12 cellular contexts compared by ENCODE assay signal in the genomic region with DNA sequence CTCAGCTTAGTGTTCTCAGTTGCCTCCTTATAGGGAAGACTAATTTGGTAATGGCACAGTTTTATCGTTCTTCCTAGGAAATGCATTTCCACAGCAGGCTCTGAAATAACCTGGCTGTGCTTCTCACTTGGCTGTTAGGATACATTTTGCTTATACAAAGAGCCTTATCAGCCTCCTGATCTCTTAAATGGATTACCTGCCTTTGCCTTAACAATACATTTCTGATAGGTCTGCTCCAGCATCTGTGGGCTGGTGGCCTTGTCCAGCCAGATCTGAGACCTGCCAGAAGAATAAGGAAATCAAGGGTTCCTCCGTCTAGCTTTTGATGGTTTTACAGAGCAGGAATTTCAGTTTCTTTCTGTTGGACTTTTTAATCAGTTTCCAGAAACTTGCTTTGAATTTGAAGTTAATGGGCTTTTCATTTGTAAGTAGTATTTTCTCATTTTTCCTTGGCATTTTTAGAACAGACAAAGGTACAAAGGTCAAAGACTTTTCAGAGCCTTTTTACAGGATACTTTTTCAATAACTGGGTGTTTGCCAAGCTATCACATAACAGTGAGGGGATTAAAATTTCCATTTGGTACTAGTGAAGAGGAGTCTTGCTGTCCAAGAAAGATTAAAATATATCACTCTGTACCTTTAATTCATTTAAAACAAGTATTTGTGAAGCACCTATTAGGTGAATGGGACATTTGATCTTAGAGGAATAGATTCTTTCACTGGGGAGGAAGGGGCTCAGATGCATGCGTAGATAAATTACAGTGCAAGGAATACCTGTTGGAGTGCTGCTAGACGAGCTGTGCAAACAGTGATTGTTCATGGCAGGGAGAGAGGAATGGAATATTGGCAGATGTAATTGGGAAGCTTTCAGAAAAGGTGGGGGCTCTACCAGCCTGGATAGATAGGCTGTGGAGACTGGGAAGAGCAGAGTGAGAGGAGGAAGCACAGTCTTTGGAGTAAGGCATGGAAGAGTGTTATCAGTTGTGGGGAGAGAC.
DNase-seq lines count a peak whose midpoint lies in the region; ATAC-seq lines count a peak whose summit lies in the region.
"Had no signal": no experiment of that assay in that cellular context is flagged by ENCODE, and none has a peak within 500 bp of the region (broad histone marks: within the 10 kb centered on the region; RNA-seq: fewer than 3 reads in every experiment).

No MANE protein-coding gene starts in this region.

- H3K79me1 ChIP-seq in mesendoderm (ENCODE audit: low read length) = peaks cover 18% of the 10 kb centered on the region

- peak overlapping the region; percentile 77 for H2AK5ac ChIP-seq in mesendoderm (ENCODE audit: low read length)

- H3K79me2 ChIP-seq in mesendoderm (ENCODE audit: control insufficient read depth, insufficient read depth, low read length) = peaks cover 29% of the 10 kb centered on the region

- H3K4me2 ChIP-seq in mesendoderm (ENCODE audit: low read length) = no peak overlapping the region

- peak; percentile 40 to 81 (median 40) for DNase-seq in NCI-H1417 (lab: John Stamatoyannopoulos, UW)
- DNase-seq in NCI-H1417 treated with DMSO at 0.1 percent for 48 hours (lab: John Stamatoyannopoulos, UW) = no peak
- DNase-seq in NCI-H1092 (lab: John Stamatoyannopoulos, UW) = peak; percentile 28
- DNase-seq in SHP77 (lab: John Stamatoyannopoulos, UW) = peak; percentile 28 to 30
- DNase-seq in mesendoderm = peak; percentile 70
- DNase-seq in OCI-M2 (lab: John Stamatoyannopoulos, UW; ENCODE audit: unreplicated experiment) = no peak
- DNase-seq: activated CD4-positive, alpha-beta T cell treated with anti-CD3 and anti-CD28 coated beads for 4 hours; activated T-cell treated with anti-CD3 and anti-CD28 coated beads, Interleukin-2, amount 50 U/mL, for 1 hour; tibial artery had no signal

- H4K5ac ChIP-seq in mesendoderm (ENCODE audit: low read length) = no peak overlapping the region

- no peak overlapping the region for H2BK5ac ChIP-seq in mesendoderm (ENCODE audit: low read length)

- no peak overlapping the region for H4K8ac ChIP-seq in mesendoderm (ENCODE audit: low read depth, low read length)

- no peaks in the 10 kb centered on the region for H3K36me3 ChIP-seq in mesendoderm (ENCODE audit: control insufficient read depth, insufficient read depth, low read length)
- H3K36me3 ChIP-seq: tibial artery had no signal

- H3K56ac ChIP-seq in mesendoderm (ENCODE audit: low read length) = no peak overlapping the region

- H3K9ac ChIP-seq in mesendoderm (ENCODE audit: low read length) = no peak overlapping the region
- H3K9ac ChIP-seq: parathyroid adenoma had no signal

- peaks cover 37% of the 10 kb centered on the region for H3K4me1 ChIP-seq in mesendoderm (ENCODE audit: control insufficient read depth, low read depth, low read length)
- H3K4me1 ChIP-seq: parathyroid adenoma had no signal

- no peak overlapping the region for H3K23ac ChIP-seq in mesendoderm (ENCODE audit: low read length)

- H3K27ac ChIP-seq in mesendoderm (ENCODE audit: low read depth, low read length) = no peak overlapping the region
- H3K27ac ChIP-seq: parathyroid adenoma, tibial artery had no signal

- H3K18ac ChIP-seq in mesendoderm (ENCODE audit: low read length) = no peak overlapping the region

- H3K27me3 ChIP-seq in mesendoderm (ENCODE audit: insufficient read depth, low read length, poor library complexity) = no peaks in the 10 kb centered on the region
- H3K27me3 ChIP-seq: tibial artery had no signal

- H2BK15ac ChIP-seq in mesendoderm (replicated peaks; ENCODE audit: low read depth) = no peak overlapping the region

- ATAC-seq in HG03045 (IDR thresholded peaks at IDR 0.05; ENCODE audit: unreplicated experiment) = no peak
- ATAC-seq in activated CD4-positive, CD25-positive, alpha-beta regulatory T cell treated with anti-CD3 and anti-CD28 coated beads, Interleukin-2, amount 50 U/mL, for 24 hours = no peak

- no CpG with 5 or more reads among the region's 4 CpGs for WGBS in mesendoderm (ENCODE audit: extremely low coverage, insufficient coverage, low lambda C conversion rate)

- H3K4me3 ChIP-seq in mesendoderm (ENCODE audit: low read length) = no peak overlapping the region
- H3K4me3 ChIP-seq: tibial artery had no signal

- H3K4ac ChIP-seq in mesendoderm (ENCODE audit: low read depth, low read length) = no peak overlapping the region

- H2BK120ac ChIP-seq in mesendoderm (ENCODE audit: low read depth, low read length) = no peak overlapping the region

Comparison
In these comparisons a context has a peak if more than half of its experiments do, and no peak if none do; other contexts are left out.
1. DNase-seq: peak in NCI-H1417 (3 of 3), NCI-H1092 (single experiment), SHP77 (2 of 2) and mesendoderm (single experiment); none in NCI-H1417 treated with DMSO at 0.1 percent for 48 hours (single experiment) and OCI-M2 (single experiment).